In the genomic region with DNA sequence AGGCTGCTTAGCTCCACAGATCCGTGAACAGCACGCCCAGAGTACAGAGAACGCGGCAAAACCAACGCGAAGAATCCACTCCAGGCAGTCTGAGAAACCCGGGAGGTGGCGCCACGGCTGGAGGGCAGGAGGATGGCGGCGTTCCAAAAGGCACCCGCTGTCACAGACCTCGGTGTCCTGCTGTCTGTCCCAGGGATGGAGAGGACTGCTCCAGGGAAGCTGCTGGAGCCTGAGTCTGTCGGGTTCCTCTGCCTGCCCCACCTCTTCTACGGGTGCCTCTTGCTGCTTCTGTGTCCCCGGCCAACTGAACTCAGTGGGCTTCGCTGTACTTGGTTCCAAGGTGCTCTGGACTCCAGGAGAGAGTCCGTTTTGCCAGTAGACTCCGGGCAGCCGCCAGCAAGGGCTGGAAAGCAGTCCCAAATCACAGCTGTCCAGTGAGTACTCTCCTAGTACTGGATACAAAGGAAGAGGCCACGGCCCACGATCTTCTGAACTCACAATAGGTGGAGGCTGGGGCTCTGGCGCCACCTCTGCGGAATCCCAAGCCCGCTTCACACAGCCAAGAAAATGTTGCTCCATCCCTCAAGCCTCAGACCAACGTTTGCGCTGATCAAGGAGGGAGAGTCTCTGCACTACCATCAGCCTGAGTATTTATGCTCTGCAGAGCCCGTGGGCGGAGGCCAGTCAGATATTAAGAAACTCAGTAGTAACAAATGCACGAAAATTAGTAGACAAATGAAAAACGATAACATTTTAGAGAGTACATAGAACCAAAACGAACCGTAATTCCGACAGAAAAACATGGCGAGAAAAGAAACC, we compare ENCODE assay signal across 8 cellular contexts.
DNase-seq lines count a peak whose midpoint lies in the region; ATAC-seq lines count a peak whose summit lies in the region.

No MANE protein-coding gene starts in this region.

- peak overlapping the region; percentile 71 for H3K4me3 ChIP-seq in effector memory CD4-positive, alpha-beta T cell (ENCODE audit: insufficient read depth, low read depth, low read length, poor library complexity, severe bottlenecking)
- peak overlapping the region; percentile 81 to 82 for H3K4me3 ChIP-seq in mucosa of rectum (ENCODE audit: low read length in 2 of 2)
- H3K4me3 ChIP-seq in subcutaneous abdominal adipose tissue (ENCODE audit: low read depth in 1 of 5, low read length in 5 of 5) = peak overlapping the region; percentile 78 to 94 (median 85)

- no peaks in the 10 kb centered on the region for H3K36me3 ChIP-seq in effector memory CD4-positive, alpha-beta T cell (ENCODE audit: control insufficient read depth, insufficient read depth, low read length)
- H3K36me3 ChIP-seq in mucosa of rectum (ENCODE audit: control insufficient read depth in 2 of 2, insufficient read depth in 2 of 2, low read length in 2 of 2) = no peaks in the 10 kb centered on the region
- no peaks in the 10 kb centered on the region for H3K36me3 ChIP-seq in subcutaneous abdominal adipose tissue (ENCODE audit: control insufficient read depth in 5 of 5, insufficient read depth in 5 of 5, low read length in 5 of 5)

- ATAC-seq in HG02610 (IDR thresholded peaks at IDR 0.05; ENCODE audit: unreplicated experiment) = peak; percentile 9
- no peak for ATAC-seq in HG03280 (IDR thresholded peaks at IDR 0.05; ENCODE audit: unreplicated experiment)

- no peaks in the 10 kb centered on the region for H3K9me3 ChIP-seq in effector memory CD4-positive, alpha-beta T cell (ENCODE audit: control insufficient read depth, low read length)
- H3K9me3 ChIP-seq in mucosa of rectum (ENCODE audit: control insufficient read depth in 2 of 2, low read length in 2 of 2) (no peaks in the 10 kb centered on the region), subcutaneous abdominal adipose tissue (ENCODE audit: control insufficient read depth in 5 of 5, low read length in 5 of 5) (no peaks in the 10 kb centered on the region)

- peak; percentile 84 for DNase-seq in DMS 273 (lab: John Stamatoyannopoulos, UW; ENCODE audit: unreplicated experiment)
- peak; percentile 73 for DNase-seq in NCI-H446 treated with DMSO at 0.1 percent for 48 hours (lab: John Stamatoyannopoulos, UW)
- peak; percentile 65 to 66 for DNase-seq in activated CD4-positive, alpha-beta T cell treated with anti-CD3 and anti-CD28 coated beads, Interleukin-2, amount 50 U/mL, for 4 hours
- peak; percentile 43 to 62 (median 56) for DNase-seq in effector memory CD4-positive, alpha-beta T cell

- H3K27ac ChIP-seq in effector memory CD4-positive, alpha-beta T cell (ENCODE audit: insufficient read depth, low read length, poor library complexity, severe bottlenecking) = peak overlapping the region; percentile 97
- H3K27ac ChIP-seq in mucosa of rectum (ENCODE audit: low read depth in 2 of 2, low read length in 2 of 2) (peak overlapping the region; percentile 89 to 95), subcutaneous abdominal adipose tissue (ENCODE audit: low read depth, low read length) (peak overlapping the region; percentile 94)

- H3K9ac ChIP-seq in mucosa of rectum (ENCODE audit: low read depth in 1 of 2, low read length in 2 of 2) (peak overlapping the region; percentile 69 to 72), subcutaneous abdominal adipose tissue (ENCODE audit: low read length in 5 of 5) (peak overlapping the region; percentile 58 to 88 (median 63))

- no peaks in the 10 kb centered on the region for H3K27me3 ChIP-seq in effector memory CD4-positive, alpha-beta T cell (replicated peaks; ENCODE audit: control insufficient read depth, insufficient read depth, low read length, poor library complexity, severe bottlenecking)
- no peaks in the 10 kb centered on the region for H3K27me3 ChIP-seq in mucosa of rectum (ENCODE audit: control insufficient read depth in 2 of 2, insufficient read depth in 2 of 2, low read length in 2 of 2)
- no peaks in the 10 kb centered on the region for H3K27me3 ChIP-seq in subcutaneous abdominal adipose tissue (ENCODE audit: control insufficient read depth in 5 of 5, insufficient read depth in 4 of 5, low read length in 5 of 5)

- peaks cover 20% of the 10 kb centered on the region for H3K4me1 ChIP-seq in effector memory CD4-positive, alpha-beta T cell (ENCODE audit: control insufficient read depth, insufficient read depth, low read length, poor library complexity, severe bottlenecking)
- H3K4me1 ChIP-seq in mucosa of rectum (ENCODE audit: control insufficient read depth in 2 of 2, insufficient read depth in 2 of 2, low read length in 2 of 2) = peaks cover 12 to 27% of the 10 kb centered on the region in 2 donors
- peaks cover 4 to 64% (median 49%) of the 10 kb centered on the region in 5 donors for H3K4me1 ChIP-seq in subcutaneous abdominal adipose tissue (ENCODE audit: control insufficient read depth in 5 of 5, insufficient read depth in 5 of 5, low read length in 5 of 5)
